Comparison of ENCODE assay signal across 17 cellular contexts in the genomic region with DNA sequence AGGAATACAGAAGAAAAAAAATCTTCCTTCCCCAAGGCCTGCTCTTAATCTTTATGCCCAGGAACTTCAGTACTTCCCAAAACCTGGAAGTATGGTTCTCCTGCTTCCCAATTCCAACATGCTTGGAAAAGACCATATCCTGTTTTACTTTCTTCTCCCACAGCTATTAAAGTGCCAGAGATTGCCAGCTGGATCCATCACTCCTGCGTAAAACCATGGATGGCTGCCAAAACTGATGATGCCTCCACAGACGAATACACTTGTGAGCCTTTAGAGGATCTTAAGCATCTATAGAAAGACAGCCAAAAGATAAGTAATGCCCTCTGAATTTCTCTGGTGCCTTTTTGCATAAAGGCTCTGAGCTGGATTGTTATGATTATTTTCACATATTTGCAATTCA.
DNase-seq lines count a peak whose midpoint lies in the region; ATAC-seq, FAIRE-seq and TF ChIP-seq lines count a peak whose summit lies in the region.
"Had no signal": no experiment of that assay in that cellular context is flagged by ENCODE, and none has a peak within 500 bp of the region (broad histone marks: within the 10 kb centered on the region; RNA-seq: fewer than 3 reads in every experiment).

No MANE protein-coding gene starts in this region.

- no peak overlapping the region for H3K4ac ChIP-seq in mesendoderm (ENCODE audit: low read depth, low read length)

- no peaks in the 10 kb centered on the region for H3K79me2 ChIP-seq in mesendoderm (ENCODE audit: control insufficient read depth, insufficient read depth, low read length)

- no peak overlapping the region for H3K56ac ChIP-seq in mesendoderm (ENCODE audit: low read length)

- H3K36me3 ChIP-seq in BE2C (no peaks in the 10 kb centered on the region), HUES64 (ENCODE audit: insufficient read depth, low read length) (no peaks in the 10 kb centered on the region), esophagus squamous epithelium (no peaks in the 10 kb centered on the region), mesendoderm (ENCODE audit: control insufficient read depth, insufficient read depth, low read length) (no peaks in the 10 kb centered on the region)

- no peaks in the 10 kb centered on the region for H3K9me3 ChIP-seq in BE2C
- H3K9me3 ChIP-seq in HUES64 (ENCODE audit: insufficient read depth, low read depth, low read length): no peaks in the 10 kb centered on the region
- no peaks in the 10 kb centered on the region for H3K9me3 ChIP-seq in esophagus squamous epithelium

- no peak overlapping the region for H2BK15ac ChIP-seq in mesendoderm (replicated peaks; ENCODE audit: low read depth)

- H3K4me2 ChIP-seq in mesendoderm (ENCODE audit: low read length): no peak overlapping the region

- H3K4me3 ChIP-seq in BE2C (ENCODE audit: low read depth, low read length): no peak overlapping the region
- H3K4me3 ChIP-seq in HUES64 (ENCODE audit: low read length): no peak overlapping the region
- H3K4me3 ChIP-seq in fibroblast of pulmonary artery (replicated peaks; ENCODE audit: low read depth, low read length): no peak overlapping the region
- no peak overlapping the region for H3K4me3 ChIP-seq in esophagus squamous epithelium
- H3K4me3 ChIP-seq in mesendoderm (ENCODE audit: low read length): no peak overlapping the region
- H3K4me3 ChIP-seq: coronary artery had no signal

- H3K27me3 ChIP-seq in BE2C (no peaks in the 10 kb centered on the region), HUES64 (ENCODE audit: insufficient read depth, low read length) (no peaks in the 10 kb centered on the region), esophagus squamous epithelium (no peaks in the 10 kb centered on the region), mesendoderm (ENCODE audit: insufficient read depth, low read length, poor library complexity) (no peaks in the 10 kb centered on the region)
- H3K27me3 ChIP-seq: foreskin keratinocyte had no signal

- TF ChIP-seq POLR2A in esophagus squamous epithelium (IDR thresholded peaks at IDR 0.05): no peak

- ATAC-seq in HG03196 (IDR thresholded peaks at IDR 0.05; ENCODE audit: unreplicated experiment): no peak
- ATAC-seq: foreskin keratinocyte; Right ventricle myocardium inferior; stimulated activated naive B cell treated with anti-CD40 and anti-IgM and Interleukin-4, amounts not matched to agents 10 μg/mL and 1 μg/mL and 100 μg/mL, for 72 hours had no signal

- no peak overlapping the region for H2BK120ac ChIP-seq in mesendoderm (ENCODE audit: low read depth, low read length)

- no peak overlapping the region for H3K18ac ChIP-seq in mesendoderm (ENCODE audit: low read length)

- no peak overlapping the region for H4K5ac ChIP-seq in mesendoderm (ENCODE audit: low read length)

- FAIRE-seq in D721Med (lab: Jason Lieb, UNC): no peak
- FAIRE-seq: keratinocyte had no signal

- H3K27ac ChIP-seq in HUES64 (ENCODE audit: low read depth, low read length) (peak overlapping the region; percentile 53; the same call in 1 of the 2 replicates), esophagus squamous epithelium (no peak overlapping the region), mesendoderm (ENCODE audit: low read depth, low read length) (no peak overlapping the region)
- H3K27ac ChIP-seq: coronary artery, foreskin keratinocyte had no signal

- no peak overlapping the region for H2AK5ac ChIP-seq in mesendoderm (ENCODE audit: low read length)

- WGBS in HUES64: 83% methylated on average over 2 of the region's 2 CpGs
- WGBS in esophagus squamous epithelium, 2 donors: 52 to 53% methylated on average over 2 of the region's 2 CpGs
- WGBS in mesendoderm (ENCODE audit: extremely low coverage, insufficient coverage, low lambda C conversion rate): no CpG with 5 or more reads among the region's 2 CpGs

- no peak overlapping the region for H4K8ac ChIP-seq in mesendoderm (ENCODE audit: low read depth, low read length)

- TF ChIP-seq CTCF in BE2C (IDR thresholded peaks at IDR 0.05; ENCODE audit: low read depth, low read length) (no peak), fibroblast of pulmonary artery (IDR thresholded peaks at IDR 0.05; ENCODE audit: low read length, missing control alignments) (no peak), esophagus squamous epithelium (IDR thresholded peaks at IDR 0.05) (no peak), D721Med (IDR thresholded peaks at IDR 0.05; ENCODE audit: insufficient read depth, missing control alignments) (no peak)

- no peak overlapping the region for H2BK5ac ChIP-seq in mesendoderm (ENCODE audit: low read length)

- H3K23ac ChIP-seq in mesendoderm (ENCODE audit: low read length): no peak overlapping the region

- intact Hi-C loops in esophagus squamous epithelium (cut with DNase I): no loop called here

- DNase-seq in BE2C (peak; percentile 46), fibroblast of pulmonary artery (ENCODE audit: low read depth) (peak; percentile 51), esophagus squamous epithelium (lab: John Stamatoyannopoulos, UW) (no peak), D721Med (ENCODE audit: insufficient read length, low spot score) (no peak), mesendoderm (no peak)
- DNase-seq: activated CD8-positive, alpha-beta memory T cell treated with anti-CD3 and anti-CD28 coated beads, Interleukin-2, amount 50 U/mL, for 4 hours; HFFc6; NCI-H510A treated with DMSO at 0.1 percent for 48 hours; stimulated activated CD4-positive, alpha-beta T cell treated with anti-CD3 and anti-CD28 coated beads, Interleukin-4, amount 100 ng/mL, for 1 hour; stimulated activated naive B cell treated with anti-CD40 and anti-IgM and Interleukin-4, amounts not matched to agents 10 μg/mL and 1 μg/mL and 100 μg/mL, for 72 hours had no signal

- H3K9ac ChIP-seq in HUES64 (ENCODE audit: low read depth, low read length) (no peak overlapping the region), mesendoderm (ENCODE audit: low read length) (no peak overlapping the region)

- H3K79me1 ChIP-seq in mesendoderm (ENCODE audit: low read length): no peaks in the 10 kb centered on the region

- H3K4me1 ChIP-seq in BE2C: peaks cover 5% of the 10 kb centered on the region
- H3K4me1 ChIP-seq in HUES64 (ENCODE audit: insufficient read depth, low read length): peaks cover 5% of the 10 kb centered on the region; the same call in 1 of the 2 replicates
- no peaks in the 10 kb centered on the region for H3K4me1 ChIP-seq in esophagus squamous epithelium
- no peaks in the 10 kb centered on the region for H3K4me1 ChIP-seq in mesendoderm (ENCODE audit: control insufficient read depth, low read depth, low read length)
- H3K4me1 ChIP-seq: foreskin keratinocyte had no signal

TF ChIP-seq in PFSK-1, 5 proteins besides CTCF, POLR2A, EP300 and RAD21:
- TF ChIP-seq FOXP2 (optimal IDR thresholded peaks at IDR 0.05; ENCODE audit: borderline replicate concordance, extremely low read depth, extremely low read length, insufficient read depth): no peak
- 0 out of 2 replicates have a peak, but pooled peaks have one; percentile 27 for TF ChIP-seq SIN3A (IDR thresholded peaks at IDR 0.05; ENCODE audit: borderline replicate concordance, insufficient read depth, low read length)
- TF ChIP-seq, protein P1, sequence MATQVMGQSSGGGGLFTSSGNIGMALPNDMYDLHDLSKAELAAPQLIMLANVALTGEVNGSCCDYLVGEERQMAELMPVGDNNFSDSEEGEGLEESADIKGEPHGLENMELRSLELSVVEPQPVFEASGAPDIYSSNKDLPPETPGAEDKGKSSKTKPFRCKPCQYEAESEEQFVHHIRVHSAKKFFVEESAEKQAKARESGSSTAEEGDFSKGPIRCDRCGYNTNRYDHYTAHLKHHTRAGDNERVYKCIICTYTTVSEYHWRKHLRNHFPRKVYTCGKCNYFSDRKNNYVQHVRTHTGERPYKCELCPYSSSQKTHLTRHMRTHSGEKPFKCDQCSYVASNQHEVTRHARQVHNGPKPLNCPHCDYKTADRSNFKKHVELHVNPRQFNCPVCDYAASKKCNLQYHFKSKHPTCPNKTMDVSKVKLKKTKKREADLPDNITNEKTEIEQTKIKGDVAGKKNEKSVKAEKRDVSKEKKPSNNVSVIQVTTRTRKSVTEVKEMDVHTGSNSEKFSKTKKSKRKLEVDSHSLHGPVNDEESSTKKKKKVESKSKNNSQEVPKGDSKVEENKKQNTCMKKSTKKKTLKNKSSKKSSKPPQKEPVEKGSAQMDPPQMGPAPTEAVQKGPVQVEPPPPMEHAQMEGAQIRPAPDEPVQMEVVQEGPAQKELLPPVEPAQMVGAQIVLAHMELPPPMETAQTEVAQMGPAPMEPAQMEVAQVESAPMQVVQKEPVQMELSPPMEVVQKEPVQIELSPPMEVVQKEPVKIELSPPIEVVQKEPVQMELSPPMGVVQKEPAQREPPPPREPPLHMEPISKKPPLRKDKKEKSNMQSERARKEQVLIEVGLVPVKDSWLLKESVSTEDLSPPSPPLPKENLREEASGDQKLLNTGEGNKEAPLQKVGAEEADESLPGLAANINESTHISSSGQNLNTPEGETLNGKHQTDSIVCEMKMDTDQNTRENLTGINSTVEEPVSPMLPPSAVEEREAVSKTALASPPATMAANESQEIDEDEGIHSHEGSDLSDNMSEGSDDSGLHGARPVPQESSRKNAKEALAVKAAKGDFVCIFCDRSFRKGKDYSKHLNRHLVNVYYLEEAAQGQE (IDR thresholded peaks at IDR 0.05; ENCODE audit: insufficient read depth in 1 of 2, low read depth in 2 of 2, low read length in 2 of 2): peak in 1 of 2 experiments; percentile 53; a peak in 1 of 4 replicates

Comparison
In these comparisons a context has a peak if more than half of its experiments do, and no peak if none do; other contexts are left out.
1. DNase-seq: peak in BE2C (single experiment) and fibroblast of pulmonary artery (single experiment); none in esophagus squamous epithelium (single experiment), D721Med (single experiment) and mesendoderm (single experiment).